1 cellular context compared by ENCODE assay signal in the genomic region with DNA sequence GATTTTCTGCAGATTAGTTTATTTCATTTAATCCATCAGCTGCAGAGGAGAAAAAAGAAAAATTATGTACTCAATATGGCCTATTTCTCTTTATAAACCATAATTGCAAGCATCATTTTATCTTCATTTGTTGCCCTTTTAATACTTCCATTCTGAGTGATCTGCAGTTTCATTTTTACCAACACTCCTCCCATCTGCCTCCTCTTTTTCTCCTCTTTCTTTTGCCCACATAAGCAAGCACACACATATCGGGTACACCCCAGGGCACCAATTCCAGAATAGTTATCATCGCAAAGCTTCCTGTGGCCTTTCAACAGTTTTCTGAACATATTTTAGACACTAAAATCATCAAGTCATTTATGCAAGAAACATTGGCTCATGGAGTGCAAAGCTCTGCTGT.
TF ChIP-seq lines count a peak whose summit lies in the region.

No MANE protein-coding gene starts in this region.

TF ChIP-seq in IMR-90, 13 proteins besides CTCF, POLR2A, EP300 and RAD21:
- TF ChIP-seq FOS (IDR thresholded peaks at IDR 0.05; ENCODE audit: low read depth, low read length) (no peak), CEBPB (IDR thresholded peaks at IDR 0.05; ENCODE audit: low read depth, low read length) (no peak), MAZ (IDR thresholded peaks at IDR 0.05; ENCODE audit: borderline replicate concordance, low read depth, low read length) (no peak), BHLHE40 (IDR thresholded peaks at IDR 0.05; ENCODE audit: low read depth, low read length) (no peak), RFX5 (IDR thresholded peaks at IDR 0.05; ENCODE audit: low read depth, low read length) (no peak), SMC3 (IDR thresholded peaks at IDR 0.05; ENCODE audit: low read depth, low read length) (no peak), NFE2L2 (IDR thresholded peaks at IDR 0.05; ENCODE audit: low read depth, low read length) (no peak), CHD1 (IDR thresholded peaks at IDR 0.05; ENCODE audit: low read depth, low read length) (no peak), MAFK (IDR thresholded peaks at IDR 0.05; ENCODE audit: low read depth, low read length) (no peak), MXI1 (IDR thresholded peaks at IDR 0.05; ENCODE audit: borderline replicate concordance, low read depth, low read length) (no peak), RCOR1 (IDR thresholded peaks at IDR 0.05; ENCODE audit: insufficient replicate concordance, low read length) (no peak)
- TF ChIP-seq, protein P1, sequence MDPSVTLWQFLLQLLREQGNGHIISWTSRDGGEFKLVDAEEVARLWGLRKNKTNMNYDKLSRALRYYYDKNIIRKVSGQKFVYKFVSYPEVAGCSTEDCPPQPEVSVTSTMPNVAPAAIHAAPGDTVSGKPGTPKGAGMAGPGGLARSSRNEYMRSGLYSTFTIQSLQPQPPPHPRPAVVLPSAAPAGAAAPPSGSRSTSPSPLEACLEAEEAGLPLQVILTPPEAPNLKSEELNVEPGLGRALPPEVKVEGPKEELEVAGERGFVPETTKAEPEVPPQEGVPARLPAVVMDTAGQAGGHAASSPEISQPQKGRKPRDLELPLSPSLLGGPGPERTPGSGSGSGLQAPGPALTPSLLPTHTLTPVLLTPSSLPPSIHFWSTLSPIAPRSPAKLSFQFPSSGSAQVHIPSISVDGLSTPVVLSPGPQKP (IDR thresholded peaks at IDR 0.05; ENCODE audit: borderline replicate concordance, low read depth, low read length): no peak
- TF ChIP-seq, protein P2, sequence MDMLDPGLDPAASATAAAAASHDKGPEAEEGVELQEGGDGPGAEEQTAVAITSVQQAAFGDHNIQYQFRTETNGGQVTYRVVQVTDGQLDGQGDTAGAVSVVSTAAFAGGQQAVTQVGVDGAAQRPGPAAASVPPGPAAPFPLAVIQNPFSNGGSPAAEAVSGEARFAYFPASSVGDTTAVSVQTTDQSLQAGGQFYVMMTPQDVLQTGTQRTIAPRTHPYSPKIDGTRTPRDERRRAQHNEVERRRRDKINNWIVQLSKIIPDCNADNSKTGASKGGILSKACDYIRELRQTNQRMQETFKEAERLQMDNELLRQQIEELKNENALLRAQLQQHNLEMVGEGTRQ (IDR thresholded peaks at IDR 0.05; ENCODE audit: low read depth, low read length): no peak
